9 cellular contexts compared by ENCODE assay signal in genomic region chrX:48474127-48474526, GRCh38. TPM values are rescaled to one million over a fixed set of nuclear protein-coding genes. Genes with fewer than 3 reads are reported as not detected.
DNase-seq lines count a peak whose midpoint lies in the region; TF ChIP-seq lines count a peak whose summit lies in the region.
"Had no signal": no experiment of that assay in that cellular context is flagged by ENCODE, and none has a peak within 500 bp of the region (broad histone marks: within the 10 kb centered on the region; RNA-seq: fewer than 3 reads in every experiment).

No MANE protein-coding gene starts in this region.

- no peaks in the 10 kb centered on the region for H4K20me1 ChIP-seq in neural progenitor cell (ENCODE audit: low read depth)
- H4K20me1 ChIP-seq in Karpas-422 (ENCODE audit: insufficient read depth, low read depth, low read length), result no peaks in the 10 kb centered on the region; the same call in 1 of the 2 replicates

- H3K4me3 ChIP-seq in neural progenitor cell (no peak overlapping the region), Karpas-422 (ENCODE audit: low read length) (no peak overlapping the region)

- DNase-seq in activated CD4-positive, alpha-beta T cell treated with anti-CD3 and anti-CD28 coated beads, Interleukin-2, amount 10 ng/mL, durations not matched to agents 24 days and 14 days, result peak; percentile 71
- DNase-seq in activated CD4-positive, alpha-beta T cell treated with anti-CD3 and anti-CD28 coated beads, Interleukin-2, amount 50 U/mL, for 4 hours, result no peak
- DNase-seq in UCSD-AML1 (lab: John Stamatoyannopoulos, UW; ENCODE audit: unreplicated experiment) (peak; percentile 15), neural progenitor cell (ENCODE audit: low spot score) (peak; percentile 23), Karpas-422 (no peak), COR-L47 (lab: John Stamatoyannopoulos, UW) (no peak)
- DNase-seq: NCI-H510A; stimulated activated CD4-positive, alpha-beta T cell treated with anti-CD3 and anti-CD28 coated beads, Interleukin-4, amount 100 ng/mL, for 4 hours had no signal

- H3K27me3 Mint-ChIP-seq in activated CD4-positive, alpha-beta T cell treated with anti-CD3 and anti-CD28 coated beads, Interleukin-2, amount 10 ng/mL, durations not matched to agents 24 days and 14 days, result no peaks in the 10 kb centered on the region
- peaks cover 6% of the 10 kb centered on the region for H3K27me3 Mint-ChIP-seq in neural progenitor cell (ENCODE audit: insufficient read depth, low read depth)
- H3K27me3 Mint-ChIP-seq: CD4-positive, CD25-positive, alpha-beta regulatory T cell had no signal

- H3K27ac ChIP-seq in neural progenitor cell, result no peak overlapping the region
- H3K27ac ChIP-seq in Karpas-422 (ENCODE audit: low read length), result no peak overlapping the region

- H3K79me2 ChIP-seq in neural progenitor cell (ENCODE audit: low read depth), result peaks cover 22% of the 10 kb centered on the region
- peaks cover 24% of the 10 kb centered on the region for H3K79me2 ChIP-seq in Karpas-422 (ENCODE audit: low read length)

- no peaks in the 10 kb centered on the region for H3K9me2 ChIP-seq in Karpas-422 (replicated peaks; ENCODE audit: insufficient read depth, low read length)

- H3K4me1 Mint-ChIP-seq in activated CD4-positive, alpha-beta T cell treated with anti-CD3 and anti-CD28 coated beads, Interleukin-2, amount 10 ng/mL, durations not matched to agents 24 days and 14 days, result peaks cover 29% of the 10 kb centered on the region
- peaks cover 36% of the 10 kb centered on the region for H3K4me1 Mint-ChIP-seq in neural progenitor cell

- H3K9me3 ChIP-seq in neural progenitor cell (ENCODE audit: low read depth) (no peaks in the 10 kb centered on the region), Karpas-422 (ENCODE audit: low read length) (no peaks in the 10 kb centered on the region)

- H3K27ac Mint-ChIP-seq in activated CD4-positive, alpha-beta T cell treated with anti-CD3 and anti-CD28 coated beads, Interleukin-2, amount 10 ng/mL, durations not matched to agents 24 days and 14 days, result no peak overlapping the region
- H3K27ac Mint-ChIP-seq in neural progenitor cell, result peak overlapping the region; percentile 36

- H2AFZ ChIP-seq in neural progenitor cell (replicated peaks) (no peak overlapping the region), Karpas-422 (ENCODE audit: low read length) (no peak overlapping the region)

- no peak overlapping the region for H3K4me3 Mint-ChIP-seq in activated CD4-positive, alpha-beta T cell treated with anti-CD3 and anti-CD28 coated beads, Interleukin-2, amount 10 ng/mL, durations not matched to agents 24 days and 14 days
- peak overlapping the region; percentile 70 for H3K4me3 Mint-ChIP-seq in neural progenitor cell

- H3K36me3 ChIP-seq in neural progenitor cell (no peaks in the 10 kb centered on the region), Karpas-422 (ENCODE audit: insufficient read depth, low read length) (no peaks in the 10 kb centered on the region)

- H3F3A ChIP-seq in neural progenitor cell (ENCODE audit: low read depth), result peaks cover 15% of the 10 kb centered on the region

- H3K36me3 Mint-ChIP-seq in activated CD4-positive, alpha-beta T cell treated with anti-CD3 and anti-CD28 coated beads, Interleukin-2, amount 10 ng/mL, durations not matched to agents 24 days and 14 days (ENCODE audit: low read depth), result peaks cover 25% of the 10 kb centered on the region
- peaks cover 3% of the 10 kb centered on the region for H3K36me3 Mint-ChIP-seq in neural progenitor cell

- H3K9ac ChIP-seq in neural progenitor cell, result no peak overlapping the region
- no peak overlapping the region for H3K9ac ChIP-seq in Karpas-422 (ENCODE audit: low read length)

- intact Hi-C loops in activated CD4-positive, alpha-beta T cell treated with anti-CD3 and anti-CD28 coated beads, Interleukin-2, amount 10 ng/mL, durations not matched to agents 24 days and 14 days (cut with micrococcal nuclease), result no loop called here

- H3K4me2 ChIP-seq in neural progenitor cell (no peak overlapping the region), Karpas-422 (ENCODE audit: low read depth, low read length, poor library complexity, severe bottlenecking) (no peak overlapping the region)

- H3K4me1 ChIP-seq in neural progenitor cell (peaks cover 15% of the 10 kb centered on the region), Karpas-422 (ENCODE audit: low read length) (peaks cover 11% of the 10 kb centered on the region)

- H3K27me3 ChIP-seq in neural progenitor cell, result no peaks in the 10 kb centered on the region
- no peaks in the 10 kb centered on the region for H3K27me3 ChIP-seq in Karpas-422 (ENCODE audit: low read length)

- no peaks in the 10 kb centered on the region for H3K9me3 Mint-ChIP-seq in activated CD4-positive, alpha-beta T cell treated with anti-CD3 and anti-CD28 coated beads, Interleukin-2, amount 10 ng/mL, durations not matched to agents 24 days and 14 days
- H3K9me3 Mint-ChIP-seq in neural progenitor cell, result peaks cover 20% of the 10 kb centered on the region
- H3K9me3 Mint-ChIP-seq: CD4-positive, CD25-positive, alpha-beta regulatory T cell had no signal

- peak; percentile 27 for TF ChIP-seq CTCF in neural progenitor cell (IDR thresholded peaks at IDR 0.05)

RNA-seq across cellular contexts. Expression of gene FTSJ1, which starts 1.9 kb away (rescaled TPM):
- total RNA-seq in activated CD4-positive, alpha-beta T cell treated with anti-CD3 and anti-CD28 coated beads, Interleukin-2, amount 10 ng/mL, durations not matched to agents 24 days and 14 days, result 95.6 and 101 TPM in 2 replicates
- total RNA-seq in neural progenitor cell (ENCODE audit: low replicate concordance), result 32.2 and 45.2 TPM in 2 replicates
- 22.9 and 36.3 TPM in 2 replicates for total RNA-seq in Karpas-422 (2014; rRNA removed; shearing (Covaris generic); ENCODE audit: low replicate concordance)

RNA-seq across cellular contexts. Expression of gene SLC38A5, which starts 4.1 kb away (rescaled TPM):
- total RNA-seq in activated CD4-positive, alpha-beta T cell treated with anti-CD3 and anti-CD28 coated beads, Interleukin-2, amount 10 ng/mL, durations not matched to agents 24 days and 14 days, result 195 and 210 TPM in 2 replicates
- total RNA-seq in neural progenitor cell (ENCODE audit: low replicate concordance), result 2.3 and 6.7 TPM in 2 replicates
- total RNA-seq in Karpas-422 (2014; rRNA removed; shearing (Covaris generic); ENCODE audit: low replicate concordance), result not detected in 2 replicates

RNA-seq across cellular contexts. Expression of gene PORCN, which starts 34.7 kb away (rescaled TPM):
- total RNA-seq in activated CD4-positive, alpha-beta T cell treated with anti-CD3 and anti-CD28 coated beads, Interleukin-2, amount 10 ng/mL, durations not matched to agents 24 days and 14 days, result 11.5 and 12.9 TPM in 2 replicates
- total RNA-seq in neural progenitor cell (ENCODE audit: low replicate concordance), result 10.8 and 21.2 TPM in 2 replicates
- 0.29 TPM in 1 of 2 replicates, not detected in the other for total RNA-seq in Karpas-422 (2014; rRNA removed; shearing (Covaris generic); ENCODE audit: low replicate concordance)

RNA-seq across cellular contexts. Expression of gene EBP, which starts 47.5 kb away (rescaled TPM):
- total RNA-seq in activated CD4-positive, alpha-beta T cell treated with anti-CD3 and anti-CD28 coated beads, Interleukin-2, amount 10 ng/mL, durations not matched to agents 24 days and 14 days, result 159 and 163 TPM in 2 replicates
- 74.6 and 95.4 TPM in 2 replicates for total RNA-seq in neural progenitor cell (ENCODE audit: low replicate concordance)
- total RNA-seq in Karpas-422 (2014; rRNA removed; shearing (Covaris generic); ENCODE audit: low replicate concordance), result 50.2 and 90.6 TPM in 2 replicates

Comparison
In these comparisons a context has a peak if more than half of its experiments do, and no peak if none do; other contexts are left out.
1. DNase-seq: peak in activated CD4-positive, alpha-beta T cell treated with anti-CD3 and anti-CD28 coated beads, Interleukin-2, amount 10 ng/mL, durations not matched to agents 24 days and 14 days (single experiment), UCSD-AML1 (single experiment) and neural progenitor cell (single experiment); none in activated CD4-positive, alpha-beta T cell treated with anti-CD3 and anti-CD28 coated beads, Interleukin-2, amount 50 U/mL, for 4 hours (0 of 2), Karpas-422 (single experiment) and COR-L47 (single experiment).
2. RNA of gene SLC38A5, which starts 4.1 kb away (total RNA-seq): 195 to 210 TPM in activated CD4-positive, alpha-beta T cell treated with anti-CD3 and anti-CD28 coated beads, Interleukin-2, amount 10 ng/mL, durations not matched to agents 24 days and 14 days; 2.3 to 6.7 TPM in neural progenitor cell and not detected in Karpas-422; every median in the first group is over 10 times any median in the second.